ENCODE assay signal across 14 cellular contexts in the genomic region with DNA sequence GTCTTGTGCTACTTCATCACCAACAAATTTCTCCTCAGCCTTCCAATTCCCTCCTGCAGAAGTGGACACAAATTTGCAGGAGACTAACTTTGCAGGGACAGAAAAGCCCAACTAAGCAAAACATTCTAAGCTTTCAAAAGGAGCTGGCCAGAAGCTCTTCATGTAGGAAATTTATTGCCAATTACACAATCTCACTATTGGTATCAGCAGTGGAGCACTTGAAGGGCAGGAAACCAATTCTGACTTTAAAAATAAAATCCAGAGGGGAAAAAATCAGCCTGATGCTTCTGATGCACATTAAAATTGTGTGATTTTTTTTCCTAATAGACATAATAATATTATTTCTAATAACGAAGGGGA.
"Had no signal": no experiment of that assay in that cellular context is flagged by ENCODE, and none has a peak within 500 bp of the region (broad histone marks: within the 10 kb centered on the region; RNA-seq: fewer than 3 reads in every experiment).

No MANE protein-coding gene starts in this region.

- H3K4me3 Mint-ChIP-seq: activated CD4-positive, alpha-beta memory T cell treated with anti-CD3 and anti-CD28 coated beads for 36 hours; activated naive CD8-positive, alpha-beta T cell treated with anti-CD3 and anti-CD28 coated beads for 36 hours; stimulated activated memory B cell treated with anti-CD40 and anti-IgM and Interleukin-4, amounts not matched to agents 10 μg/mL and 1 μg/mL and 100 μg/mL, for 72 hours; type B pancreatic cell had no signal

- H3K36me3 Mint-ChIP-seq: activated CD4-positive, alpha-beta memory T cell treated with anti-CD3 and anti-CD28 coated beads for 36 hours; activated naive CD8-positive, alpha-beta T cell treated with anti-CD3 and anti-CD28 coated beads for 36 hours; stimulated activated memory B cell treated with anti-CD40 and anti-IgM and Interleukin-4, amounts not matched to agents 10 μg/mL and 1 μg/mL and 100 μg/mL, for 72 hours had no signal

- H3K4me3 ChIP-seq: ascending aorta, dorsolateral prefrontal cortex, esophagus muscularis mucosa, gastroesophageal sphincter, left ventricle myocardium inferior, right atrium auricular region had no signal

- H3K4me1 Mint-ChIP-seq: activated naive CD8-positive, alpha-beta T cell treated with anti-CD3 and anti-CD28 coated beads for 36 hours; stimulated activated memory B cell treated with anti-CD40 and anti-IgM and Interleukin-4, amounts not matched to agents 10 μg/mL and 1 μg/mL and 100 μg/mL, for 72 hours had no signal

- H3K27ac Mint-ChIP-seq: activated CD4-positive, alpha-beta memory T cell treated with anti-CD3 and anti-CD28 coated beads for 36 hours; activated naive CD8-positive, alpha-beta T cell treated with anti-CD3 and anti-CD28 coated beads for 36 hours; stimulated activated memory B cell treated with anti-CD40 and anti-IgM and Interleukin-4, amounts not matched to agents 10 μg/mL and 1 μg/mL and 100 μg/mL, for 72 hours; type B pancreatic cell had no signal

- H3K27me3 Mint-ChIP-seq: type B pancreatic cell had no signal

- H3K9me3 ChIP-seq: ascending aorta, esophagus muscularis mucosa, right atrium auricular region had no signal

- H3K27me3 ChIP-seq: ascending aorta, esophagus muscularis mucosa, gastroesophageal sphincter, right atrium auricular region had no signal

- DNase-seq: activated CD4-positive, alpha-beta memory T cell treated with anti-CD3 and anti-CD28 coated beads for 36 hours; activated gamma-delta T cell; activated naive CD8-positive, alpha-beta T cell treated with anti-CD3 and anti-CD28 coated beads for 36 hours; activated T-cell treated with anti-CD3 and anti-CD28 coated beads, Interleukin-2, amount 50 U/mL, for 48 hours; left ventricle myocardium inferior; stimulated activated CD4-positive, alpha-beta T cell treated with anti-CD3 and anti-CD28 coated beads, Interleukin-1b, Interleukin-23, amount 100 ng/mL, for 48 hours had no signal

- H3K4me1 ChIP-seq: ascending aorta had no signal

- H3K9me3 Mint-ChIP-seq: activated CD4-positive, alpha-beta memory T cell treated with anti-CD3 and anti-CD28 coated beads for 36 hours had no signal

- H3K36me3 ChIP-seq: ascending aorta, esophagus muscularis mucosa, gastroesophageal sphincter, left ventricle myocardium inferior, right atrium auricular region had no signal

- H3K27ac ChIP-seq: ascending aorta, dorsolateral prefrontal cortex, esophagus muscularis mucosa, gastroesophageal sphincter, left ventricle myocardium inferior, right atrium auricular region, VCaP had no signal

- ATAC-seq: gastroesophageal sphincter; stimulated activated memory B cell treated with anti-CD40 and anti-IgM and Interleukin-4, amounts not matched to agents 10 μg/mL and 1 μg/mL and 100 μg/mL, for 72 hours had no signal
